11 cellular contexts compared by ENCODE assay signal in genomic region chr16:75053791-75054555, GRCh38. TPM values are rescaled to one million over a fixed set of nuclear protein-coding genes. Genes with fewer than 3 reads are reported as not detected.
DNase-seq lines count a peak whose midpoint lies in the region; ATAC-seq, FAIRE-seq and TF ChIP-seq lines count a peak whose summit lies in the region.
"Had no signal": no experiment of that assay in that cellular context is flagged by ENCODE, and none has a peak within 500 bp of the region (broad histone marks: within the 10 kb centered on the region; RNA-seq: fewer than 3 reads in every experiment).

No MANE protein-coding gene starts in this region.

- H3K4me3 ChIP-seq in kidney (ENCODE audit: low read length in 2 of 2) = no peak overlapping the region
- H3K4me3 ChIP-seq in thymus (ENCODE audit: low read length) = no peak overlapping the region

- no peaks in the 10 kb centered on the region for H3K36me3 Mint-ChIP-seq in natural killer cell treated with Interleukin-12 subunit alpha and Interleukin-12 subunit beta and Interleukin-15 and Interleukin-18, amount 100 ng/mL, for 72 hours

- H3K4me1 ChIP-seq in kidney (ENCODE audit: control insufficient read depth in 1 of 2, insufficient read depth in 1 of 2, low read depth in 1 of 2, low read length in 2 of 2) (peaks cover 14% of the 10 kb centered on the region in 2 donors), thymus (ENCODE audit: control insufficient read depth, insufficient read depth, low read length) (peaks cover 28% of the 10 kb centered on the region)

- no peaks in the 10 kb centered on the region for H3K27me3 ChIP-seq in thymus (ENCODE audit: control insufficient read depth, insufficient read depth)

- no peak overlapping the region for H3K9ac ChIP-seq in kidney (ENCODE audit: low read length in 2 of 2)

- H3K9me3 ChIP-seq in kidney (ENCODE audit: control insufficient read depth in 1 of 2, low read length in 2 of 2) (no peaks in the 10 kb centered on the region), thymus (ENCODE audit: control insufficient read depth) (no peaks in the 10 kb centered on the region)

- no peak for FAIRE-seq in kidney (lab: Jason Lieb, UNC)
- FAIRE-seq: astrocyte, keratinocyte had no signal

- peaks cover 16 to 23% of the 10 kb centered on the region in 2 donors for H3K4me1 Mint-ChIP-seq in natural killer cell treated with Interleukin-12 subunit alpha and Interleukin-12 subunit beta and Interleukin-15 and Interleukin-18, amount 100 ng/mL, for 72 hours (ENCODE audit: low read depth in 2 of 2)

- H3K36me3 ChIP-seq in kidney (ENCODE audit: control insufficient read depth in 1 of 2, insufficient read depth in 2 of 2, low read length in 2 of 2) (no peaks in the 10 kb centered on the region), thymus (ENCODE audit: control insufficient read depth, insufficient read depth) (peaks cover 15% of the 10 kb centered on the region)

- 85% methylated on average over 4 of the region's 4 CpGs for WGBS in thymus

- no peak overlapping the region for H3K4me3 Mint-ChIP-seq in natural killer cell treated with Interleukin-12 subunit alpha and Interleukin-12 subunit beta and Interleukin-15 and Interleukin-18, amount 100 ng/mL, for 72 hours

- intact Hi-C loops in kidney (cut with DNase I) = no loop called here

- no peaks in the 10 kb centered on the region for H3K27me3 Mint-ChIP-seq in natural killer cell treated with Interleukin-12 subunit alpha and Interleukin-12 subunit beta and Interleukin-15 and Interleukin-18, amount 100 ng/mL, for 72 hours

- peak overlapping the region in 1 of 2 donors; percentile 14 for H3K27ac Mint-ChIP-seq in natural killer cell treated with Interleukin-12 subunit alpha and Interleukin-12 subunit beta and Interleukin-15 and Interleukin-18, amount 100 ng/mL, for 72 hours

- no peaks in the 10 kb centered on the region for H3K9me3 Mint-ChIP-seq in natural killer cell treated with Interleukin-12 subunit alpha and Interleukin-12 subunit beta and Interleukin-15 and Interleukin-18, amount 100 ng/mL, for 72 hours

- TF ChIP-seq CTCF in kidney (IDR thresholded peaks at IDR 0.05; ENCODE audit: borderline replicate concordance, extremely low read depth, insufficient read depth) = no peak

- no peak for ATAC-seq in GM18511 (IDR thresholded peaks at IDR 0.05; ENCODE audit: unreplicated experiment)
- no peak for ATAC-seq in HG02973 (IDR thresholded peaks at IDR 0.05; ENCODE audit: unreplicated experiment)
- no peak for ATAC-seq in natural killer cell treated with Interleukin-12 subunit alpha and Interleukin-12 subunit beta and Interleukin-15 and Interleukin-18, amount 100 ng/mL, for 72 hours

- peak; percentile 18 for DNase-seq in MV-4-11 (lab: John Stamatoyannopoulos, UW)
- DNase-seq in RPMI8226 = peak; percentile 78
- peak; percentile 78 for DNase-seq in kidney
- no peak for DNase-seq in kidney tubule cell (ENCODE audit: low spot score)
- no peak for DNase-seq in natural killer cell treated with Interleukin-12 subunit alpha and Interleukin-12 subunit beta and Interleukin-15 and Interleukin-18, amount 100 ng/mL, for 72 hours (ENCODE audit: low spot score)

- peak overlapping the region; percentile 30 to 48 for H3K27ac ChIP-seq in kidney (ENCODE audit: low read depth in 2 of 2, low read length in 2 of 2)
- peak overlapping the region; percentile 52 for H3K27ac ChIP-seq in thymus (ENCODE audit: low read depth)
- H3K27ac ChIP-seq: RWPE1 had no signal

RNA-seq across cellular contexts. Expression of gene ZNRF1, which starts 55.1 kb away (rescaled TPM):
- 23.1 TPM for total RNA-seq in kidney
- polyA plus RNA-seq in kidney (ENCODE audit: insufficient read depth, low read depth, low replicate concordance) = 10.8 TPM
- 26.6 TPM for polyA plus RNA-seq in thymus
- 10 to 100 TPM; 58.6 to 89.7 TPM for total RNA-seq in natural killer cell treated with Interleukin-12 subunit alpha and Interleukin-12 subunit beta and Interleukin-15 and Interleukin-18, amount 100 ng/mL, for 72 hours

Comparison
In these comparisons a context has a peak if more than half of its experiments do, and no peak if none do; other contexts are left out.
1. DNase-seq: peak in MV-4-11 (single experiment), RPMI8226 (single experiment) and kidney (single experiment); none in kidney tubule cell (single experiment) and natural killer cell treated with Interleukin-12 subunit alpha and Interleukin-12 subunit beta and Interleukin-15 and Interleukin-18, amount 100 ng/mL, for 72 hours (single experiment).